In the genomic region with DNA sequence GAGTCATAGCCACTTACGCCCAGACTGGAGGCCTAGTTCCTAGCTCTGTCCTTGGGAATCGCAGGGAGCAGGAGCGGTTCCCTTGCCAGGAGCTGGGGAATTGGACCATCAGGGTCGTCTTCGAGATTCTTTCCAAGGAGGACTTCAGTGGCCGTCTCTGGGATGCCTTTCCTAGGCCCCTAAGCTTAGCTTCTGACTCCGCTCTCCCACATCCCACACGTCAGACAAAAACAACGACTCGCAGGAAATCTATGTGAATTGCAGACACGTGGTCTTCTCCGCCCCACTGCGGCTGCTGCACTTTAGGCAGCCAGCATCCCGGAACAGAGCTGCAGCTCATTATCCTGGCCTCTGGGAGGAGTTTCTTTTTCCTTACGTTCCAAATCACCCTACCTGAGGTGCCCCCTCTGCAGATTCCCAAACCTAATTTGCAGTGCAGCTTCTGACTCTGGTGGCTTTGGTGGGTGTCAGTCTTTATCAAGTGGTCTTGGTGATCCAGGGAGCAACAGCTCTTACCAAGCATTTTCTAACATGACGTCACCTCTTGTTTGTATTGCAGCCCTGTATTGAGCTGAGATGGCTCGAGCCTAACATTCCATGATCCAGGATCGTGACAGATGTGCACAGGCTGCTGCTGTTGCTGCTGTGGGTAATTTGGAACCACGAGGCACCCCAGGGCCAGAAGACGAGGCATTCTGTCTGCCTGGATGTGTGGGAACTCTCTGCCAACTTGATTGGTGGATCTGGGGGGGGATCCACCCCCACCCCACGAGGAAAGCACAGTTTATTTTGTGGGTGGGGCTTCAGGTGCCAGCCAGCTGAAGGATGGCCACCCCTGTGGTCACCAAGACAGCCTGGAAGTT, we compare ENCODE assay signal across 8 cellular contexts. TPM values are rescaled to one million over a fixed set of nuclear protein-coding genes. Genes with fewer than 3 reads are reported as not detected.
DNase-seq lines count a peak whose midpoint lies in the region; ATAC-seq, FAIRE-seq and TF ChIP-seq lines count a peak whose summit lies in the region.

No MANE protein-coding gene starts in this region.

- 2% methylated on average over 21 of the region's 21 CpGs for WGBS in suprapubic skin

- no TSS peak for BruUV-seq in endothelial cell of umbilical vein (replicated peaks; lab: Mats Ljungman, UMichigan)

- H3K9me3 ChIP-seq in endothelial cell of umbilical vein (replicated peaks; ENCODE audit: control insufficient read depth, insufficient read depth, low read length): no peaks in the 10 kb centered on the region
- H3K9me3 ChIP-seq in mucosa of rectum (ENCODE audit: control insufficient read depth in 2 of 2, low read length in 2 of 2): no peaks in the 10 kb centered on the region
- H3K9me3 ChIP-seq in suprapubic skin: no peaks in the 10 kb centered on the region

- POLR2A ChIA-PET in activated CD8-positive, alpha-beta T cell treated with anti-CD3 and anti-CD28 coated beads, Interleukin-2, amount 10 ng/mL, durations not matched to agents 7 days and 5 days (lab: Charles Lee): interaction anchor here (0.5 to 1.7 kb wide), 8 partner anchors 9 to 882 kb away, joined by 3 to 6 read pairs (median 3); partner anchors contain the start of gene CFAP20
- POLR2A ChIA-PET in endothelial cell of umbilical vein (lab: Charles Lee): no interaction called here

- peak overlapping the region; percentile 81 for H3K27ac ChIP-seq in endothelial cell of umbilical vein (ENCODE audit: insufficient read depth, low read depth, low read length)
- H3K27ac ChIP-seq in mucosa of rectum (ENCODE audit: low read depth in 2 of 2, low read length in 2 of 2): peak overlapping the region; percentile 69 to 75
- peak overlapping the region; percentile 86 for H3K27ac ChIP-seq in suprapubic skin

- no peaks in the 10 kb centered on the region for H3K27me3 ChIP-seq in endothelial cell of umbilical vein (ENCODE audit: control insufficient read depth in 2 of 2, insufficient read depth in 2 of 2, low read length in 2 of 2)
- H3K27me3 ChIP-seq in mucosa of rectum (ENCODE audit: control insufficient read depth in 2 of 2, insufficient read depth in 2 of 2, low read length in 2 of 2): no peaks in the 10 kb centered on the region
- no peaks in the 10 kb centered on the region for H3K27me3 ChIP-seq in suprapubic skin

- H3K4me1 ChIP-seq in endothelial cell of umbilical vein (ENCODE audit: control insufficient read depth, extremely low read depth, insufficient read depth, low read length): peaks cover 19% of the 10 kb centered on the region
- peaks cover 16 to 22% of the 10 kb centered on the region in 2 donors for H3K4me1 ChIP-seq in mucosa of rectum (ENCODE audit: control insufficient read depth in 2 of 2, insufficient read depth in 2 of 2, low read length in 2 of 2)
- H3K4me1 ChIP-seq in suprapubic skin: peaks cover 60% of the 10 kb centered on the region

- H3K9me1 ChIP-seq in endothelial cell of umbilical vein (replicated peaks; ENCODE audit: control insufficient read depth, extremely low read depth, insufficient read depth, low read length): no peaks in the 10 kb centered on the region

- H3K4me3 ChIP-seq in endothelial cell of umbilical vein (replicated peaks in 1 of 3; ENCODE audit: insufficient read depth in 1 of 3, low read depth in 1 of 3, low read length in 3 of 3) (peak overlapping the region; percentile 68 to 93 (median 72)), mucosa of rectum (ENCODE audit: low read length in 2 of 2) (peak overlapping the region; percentile 88 to 99), suprapubic skin (peak overlapping the region; percentile 83)

- H3K27ac Mint-ChIP-seq in activated CD8-positive, alpha-beta T cell treated with anti-CD3 and anti-CD28 coated beads, Interleukin-2, amount 10 ng/mL, durations not matched to agents 7 days and 5 days: peak overlapping the region; percentile 94

- peak; percentile 22 to 31 for DNase-seq in activated CD4-positive, alpha-beta T cell treated with anti-CD3 and anti-CD28 coated beads for 24 hours (ENCODE audit: low read depth in 2 of 2)
- DNase-seq in activated CD4-positive, alpha-beta T cell treated with anti-CD3 and anti-CD28 coated beads for 1 hour: no peak
- DNase-seq in NCI-H2171 (lab: John Stamatoyannopoulos, UW) (peak; percentile 44), endothelial cell of umbilical vein (ENCODE audit: low read depth, low spot score) (peak; percentile 79), suprapubic skin (ENCODE audit: low spot score in 2 of 2) (peak in 1 of 2 donors; percentile 78)
- DNase-seq in activated CD8-positive, alpha-beta T cell treated with anti-CD3 and anti-CD28 coated beads, Interleukin-2, amount 10 ng/mL, durations not matched to agents 7 days and 5 days: peak; percentile 68

- H3K4me1 Mint-ChIP-seq in activated CD8-positive, alpha-beta T cell treated with anti-CD3 and anti-CD28 coated beads, Interleukin-2, amount 10 ng/mL, durations not matched to agents 7 days and 5 days (ENCODE audit: low read depth): peaks cover 33% of the 10 kb centered on the region

- H2AFZ ChIP-seq in endothelial cell of umbilical vein (ENCODE audit: low read depth, low read length): peak overlapping the region; percentile 80

- peaks cover 18% of the 10 kb centered on the region for H3K36me3 Mint-ChIP-seq in activated CD8-positive, alpha-beta T cell treated with anti-CD3 and anti-CD28 coated beads, Interleukin-2, amount 10 ng/mL, durations not matched to agents 7 days and 5 days (ENCODE audit: low read depth)

- H3K27me3 Mint-ChIP-seq in activated CD8-positive, alpha-beta T cell treated with anti-CD3 and anti-CD28 coated beads, Interleukin-2, amount 10 ng/mL, durations not matched to agents 7 days and 5 days (ENCODE audit: low read depth): no peaks in the 10 kb centered on the region

- TF ChIP-seq EP300 in suprapubic skin (IDR thresholded peaks at IDR 0.05): no peak

- H3K4me2 ChIP-seq in endothelial cell of umbilical vein (ENCODE audit: insufficient read depth, low read length): peak overlapping the region; percentile 93

- H3K9ac ChIP-seq in endothelial cell of umbilical vein (replicated peaks; ENCODE audit: extremely low read depth, insufficient read depth, low read length): peak overlapping the region; percentile 74
- H3K9ac ChIP-seq in mucosa of rectum (ENCODE audit: low read depth in 1 of 2, low read length in 2 of 2): peak overlapping the region; percentile 76 to 77

- TF ChIP-seq CTCF in endothelial cell of umbilical vein (IDR thresholded peaks at IDR 0.05; ENCODE audit: extremely low read depth in 1 of 2, insufficient read depth in 1 of 2, low read depth in 1 of 2, low read length in 2 of 2): peak in 1 of 2 donors; percentile 19
- peak in 1 of 2 donors; percentile 10 for TF ChIP-seq CTCF in suprapubic skin (IDR thresholded peaks at IDR 0.05)

- dilution Hi-C loops in endothelial cell of umbilical vein (cut with MboI; ENCODE audit: extremely low pct_ligation_motif_present, low sequenced_read_pairs): no loop called here

- H3K36me3 ChIP-seq in endothelial cell of umbilical vein (ENCODE audit: control insufficient read depth in 2 of 2, extremely low read depth in 1 of 2, insufficient read depth in 2 of 2, low read length in 2 of 2): peaks cover 0 to 3% of the 10 kb centered on the region in 2 experiments
- H3K36me3 ChIP-seq in mucosa of rectum (ENCODE audit: control insufficient read depth in 2 of 2, insufficient read depth in 2 of 2, low read length in 2 of 2): no peaks in the 10 kb centered on the region
- H3K36me3 ChIP-seq in suprapubic skin: no peaks in the 10 kb centered on the region

- intact Hi-C loops in endothelial cell of umbilical vein (cut with micrococcal nuclease): loop anchor here (10.0 kb wide), 1 partner anchor 388 kb away; the partner anchor contains the start of gene CFAP20

- peaks cover 5% of the 10 kb centered on the region for H3K9me3 Mint-ChIP-seq in activated CD8-positive, alpha-beta T cell treated with anti-CD3 and anti-CD28 coated beads, Interleukin-2, amount 10 ng/mL, durations not matched to agents 7 days and 5 days (ENCODE audit: insufficient read depth)

- H3K79me2 ChIP-seq in endothelial cell of umbilical vein (ENCODE audit: control insufficient read depth, insufficient read depth, low read length): no peaks in the 10 kb centered on the region

- TF ChIP-seq POLR2A in endothelial cell of umbilical vein (IDR thresholded peaks at IDR 0.05; ENCODE audit: low read depth, low read length) (no peak), suprapubic skin (IDR thresholded peaks at IDR 0.05) (no peak)

- CTCF ChIA-PET in activated CD8-positive, alpha-beta T cell treated with anti-CD3 and anti-CD28 coated beads, Interleukin-2, amount 10 ng/mL, durations not matched to agents 7 days and 5 days (lab: Charles Lee): interaction anchor here (1.1 to 3.4 kb wide), 17 partner anchors 9 to 275 kb away, joined by 3 to 26 read pairs (median 3); partner anchors contain the start of gene POLR2C
- CTCF ChIA-PET in endothelial cell of umbilical vein (lab: Charles Lee): interaction anchor here (0.8 to 3.6 kb wide), 10 partner anchors 12 to 160 kb away, joined by 3 to 43 read pairs (median 4); no protein-coding TSS in a partner anchor

- ATAC-seq in activated CD8-positive, alpha-beta T cell treated with anti-CD3 and anti-CD28 coated beads, Interleukin-2, amount 10 ng/mL, durations not matched to agents 7 days and 5 days: no peak
- no peak for ATAC-seq in HG02884 (IDR thresholded peaks at IDR 0.05; ENCODE audit: unreplicated experiment)

- no peaks in the 10 kb centered on the region for H4K20me1 ChIP-seq in endothelial cell of umbilical vein (replicated peaks; ENCODE audit: control insufficient read depth, extremely low read depth, insufficient read depth, low read length)

- peak; percentile 96 for FAIRE-seq in endothelial cell of umbilical vein (lab: Jason Lieb, UNC)

- H3K4me3 Mint-ChIP-seq in activated CD8-positive, alpha-beta T cell treated with anti-CD3 and anti-CD28 coated beads, Interleukin-2, amount 10 ng/mL, durations not matched to agents 7 days and 5 days: peak overlapping the region; percentile 90

RNA-seq across cellular contexts. Expression of gene KATNB1, which starts 1.1 kb away (rescaled TPM):
- total RNA-seq in activated CD8-positive, alpha-beta T cell treated with anti-CD3 and anti-CD28 coated beads, Interleukin-2, amount 10 ng/mL, durations not matched to agents 7 days and 5 days: 10 to 100 TPM; 36.3 to 36.7 TPM
- total RNA-seq in endothelial cell of umbilical vein: 25.9 and 28.6 TPM in 2 replicates
- 35.9 and 43.9 TPM in 2 replicates for polyA plus RNA-seq in endothelial cell of umbilical vein
- polyA plus RNA-seq in endothelial cell of umbilical vein (2011; cell fraction: cytosol; rRNA removed): 22.3 and 27.0 TPM in 2 replicates
- polyA plus RNA-seq in endothelial cell of umbilical vein (2011; cell fraction: nucleus; rRNA removed): 67.0 and 78.1 TPM in 2 replicates
- 27.9 and 31.0 TPM in 2 replicates for polyA plus RNA-seq in endothelial cell of umbilical vein (2012)
- polyA minus RNA-seq in endothelial cell of umbilical vein: 28.0 and 28.7 TPM in 2 replicates
- 22.4 TPM for polyA minus RNA-seq in endothelial cell of umbilical vein (2011; cell fraction: cytosol; rRNA and poly(A)+ RNA removed)
- polyA minus RNA-seq in endothelial cell of umbilical vein (2011; cell fraction: nucleus; rRNA and poly(A)+ RNA removed): 18.2 and 25.9 TPM in 2 replicates
- 10 to 100 TPM; 47.8 to 62.7 (median 55.7) TPM for total RNA-seq in suprapubic skin

RNA-seq across cellular contexts. Expression of gene DRC7, which starts 42.0 kb away (rescaled TPM):
- under 1 TPM; 0.55 to 0.66 TPM for total RNA-seq in activated CD8-positive, alpha-beta T cell treated with anti-CD3 and anti-CD28 coated beads, Interleukin-2, amount 10 ng/mL, durations not matched to agents 7 days and 5 days
- total RNA-seq in endothelial cell of umbilical vein (0.13 TPM in 1 of 2 replicates, not detected in the other), suprapubic skin (not detected)
- polyA plus RNA-seq in endothelial cell of umbilical vein: 0.13 and 0.77 TPM in 2 replicates
- 0.13 and 0.26 TPM in 2 replicates for polyA plus RNA-seq in endothelial cell of umbilical vein (2011; cell fraction: cytosol; rRNA removed)
- polyA plus RNA-seq in endothelial cell of umbilical vein (2011; cell fraction: nucleus; rRNA removed): 0.07 and 0.50 TPM in 2 replicates
- 1.5 TPM in 1 of 2 replicates, not detected in the other for polyA plus RNA-seq in endothelial cell of umbilical vein (2012)
- polyA minus RNA-seq in endothelial cell of umbilical vein: 1.1 TPM in 1 of 2 replicates, not detected in the other
- polyA minus RNA-seq in endothelial cell of umbilical vein (2011; cell fraction: cytosol; rRNA and poly(A)+ RNA removed): not detected
- not detected in 2 replicates for polyA minus RNA-seq in endothelial cell of umbilical vein (2011; cell fraction: nucleus; rRNA and poly(A)+ RNA removed)
